23 cellular contexts compared by ENCODE assay signal in genomic region chr10:49458869-49459268, GRCh38.
"Had no signal": no experiment of that assay in that cellular context is flagged by ENCODE, and none has a peak within 500 bp of the region (broad histone marks: within the 10 kb centered on the region; RNA-seq: fewer than 3 reads in every experiment).

No MANE protein-coding gene starts in this region.

- H3K4me1 ChIP-seq: SJSA1 had no signal

- H3K27ac Mint-ChIP-seq: IgD-negative memory B cell had no signal

- H3K27me3 Mint-ChIP-seq: IgD-negative memory B cell had no signal

- ATAC-seq: K562 had no signal

- DNase-seq: Kasumi-1, MV-4-11, NCI-H1048, NCI-H1105, NCI-H1417, NCI-H1436 treated with DMSO at 0.1 percent for 48 hours, NCI-H1694, NCI-H1930, NCI-H2081, NCI-H2107, NCI-H2227 treated with DMSO at 0.1 percent for 48 hours, NCI-H524, NCI-H526 treated with DMSO at 0.1 percent for 48 hours, NCI-H748 treated with DMSO at 0.1 percent for 48 hours, Right ventricle myocardium superior, RPMI8226, SIG-M5 had no signal

- H3K27me3 ChIP-seq: SJSA1 had no signal

- H3K27ac ChIP-seq: HL-60, KMS-11, SJSA1, SK-N-MC had no signal

- H3K4me2 ChIP-seq: KMS-11 had no signal

- H3K4me3 ChIP-seq: K562, SJSA1, SK-N-MC had no signal

- H3K4me3 Mint-ChIP-seq: IgD-negative memory B cell had no signal

- H3K9ac ChIP-seq: KMS-11 had no signal
